12 cellular contexts compared by ENCODE assay signal in the genomic region with DNA sequence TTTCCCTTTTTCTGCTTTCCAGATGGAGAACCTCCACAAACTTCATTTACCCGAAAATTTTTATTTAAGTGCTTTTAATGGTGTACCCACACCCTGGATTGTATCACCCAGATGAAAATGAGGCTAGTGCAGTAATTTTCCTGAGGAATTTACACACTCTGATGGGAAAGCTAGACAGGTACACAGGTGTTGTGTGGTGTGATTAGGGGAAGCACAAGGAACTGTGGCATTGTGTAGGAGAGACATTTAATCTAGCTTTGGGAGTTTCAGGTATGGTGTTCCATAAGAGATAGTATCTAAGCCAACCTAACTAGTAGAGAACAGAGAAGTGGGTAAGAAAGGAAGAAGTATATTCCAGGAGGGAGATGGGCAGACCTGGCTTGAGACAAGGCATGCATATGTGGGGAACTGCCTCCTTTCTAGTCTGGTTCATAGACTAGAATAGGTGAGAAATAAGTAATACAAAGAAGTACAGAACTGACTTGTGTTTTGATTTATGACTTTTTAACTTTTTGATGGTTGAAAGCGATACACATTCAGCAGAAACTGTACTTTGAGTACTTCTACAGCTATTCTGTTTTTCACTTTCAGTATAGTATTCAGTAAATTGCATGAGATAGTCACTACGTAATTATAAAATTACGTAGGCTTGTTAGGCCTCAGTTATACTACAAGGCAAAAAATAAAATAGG. TPM values are rescaled to one million over a fixed set of nuclear protein-coding genes. Genes with fewer than 3 reads are reported as not detected.
DNase-seq lines count a peak whose midpoint lies in the region; ATAC-seq and TF ChIP-seq lines count a peak whose summit lies in the region.
"Had no signal": no experiment of that assay in that cellular context is flagged by ENCODE, and none has a peak within 500 bp of the region (broad histone marks: within the 10 kb centered on the region; RNA-seq: fewer than 3 reads in every experiment).

No MANE protein-coding gene starts in this region.

- intact Hi-C loops in cardiac septum (cut with DNase I), result no loop called here

- no peak for DNase-seq in effector CD8-positive, alpha-beta T cell (lab: John Stamatoyannopoulos, UW)
- DNase-seq in H4 (ENCODE audit: low spot score) (no peak), DMS 273 (lab: John Stamatoyannopoulos, UW; ENCODE audit: unreplicated experiment) (no peak), cardiac septum (ENCODE audit: low spot score) (no peak)
- DNase-seq: gastrocnemius medialis, immature natural killer cell, mesendoderm had no signal

- ATAC-seq in GM18505 (IDR thresholded peaks at IDR 0.05; ENCODE audit: unreplicated experiment) (peak; percentile 68), GM19025 (IDR thresholded peaks at IDR 0.05; ENCODE audit: low read depth, unreplicated experiment) (peak; percentile 63), HG02571 (IDR thresholded peaks at IDR 0.05; ENCODE audit: unreplicated experiment) (peak; percentile 69), HG03432 (IDR thresholded peaks at IDR 0.05; ENCODE audit: unreplicated experiment) (peak; percentile 47)
- ATAC-seq: gastrocnemius medialis had no signal

- no peak for TF ChIP-seq POLR2A in GM18505 (IDR thresholded peaks at IDR 0.05; ENCODE audit: borderline replicate concordance, extremely low read depth, insufficient read depth, insufficient read length)

RNA-seq across cellular contexts. Expression of a gene that starts 22.9 kb away (rescaled TPM):
- total RNA-seq in H4 (2014; rRNA removed; shearing (Covaris generic)), result 1.3 and 2.5 TPM in 2 replicates
- total RNA-seq in cardiac septum, result 0.43 TPM
- total RNA-seq: skeletal muscle tissue had no signal
